In genomic region chr14:50937800-50938199, GRCh38 we compare ENCODE assay signal across 16 cellular contexts.
"Had no signal": no experiment of that assay in that cellular context is flagged by ENCODE, and none has a peak within 500 bp of the region (broad histone marks: within the 10 kb centered on the region; RNA-seq: fewer than 3 reads in every experiment).

No MANE protein-coding gene starts in this region.

- H3K4me3 Mint-ChIP-seq: activated naive CD4-positive, alpha-beta T cell treated with anti-CD3 and anti-CD28 coated beads, Interleukin-2, amount 50 U/mL, for 24 hours; central memory CD8-positive, alpha-beta T cell; effector memory CD8-positive, alpha-beta T cell; immature natural killer cell; nephron; stimulated activated naive CD8-positive, alpha-beta T cell treated with anti-CD3 and anti-CD28 coated beads, Interleukin-15, amount 100 ng/mL, for 72 hours; T-helper 2 cell treated with Interferon-gamma antibody and Interleukin-4, amounts not matched to agents 5 μg/mL and 100 μg/mL, for 36 hours had no signal

- H3K4me1 Mint-ChIP-seq: activated naive CD4-positive, alpha-beta T cell treated with anti-CD3 and anti-CD28 coated beads, Interleukin-2, amount 50 U/mL, for 24 hours; central memory CD8-positive, alpha-beta T cell; immature natural killer cell; nephron had no signal

- DNase-seq: activated CD4-positive, alpha-beta T cell treated with anti-CD3 and anti-CD28 coated beads, Interleukin-2, amount 50 U/mL, for 4 hours; activated CD4-positive, CD25-positive, alpha-beta regulatory T cell treated with anti-CD3 and anti-CD28 coated beads, Interleukin-2, amount 50 U/mL, for 72 hours; activated effector memory CD4-positive, alpha-beta T cell treated with Interleukin-2 at 50 U/mL for 16 hours; activated T-cell treated with anti-CD3 and anti-CD28 coated beads, Interleukin-2, amount 50 U/mL, for 1 hour; effector memory CD8-positive, alpha-beta T cell; glutamatergic neuron; immature natural killer cell; left cardiac atrium; ovary; stimulated activated CD4-positive, alpha-beta T cell treated with anti-CD3 and anti-CD28 coated beads, Interleukin-4, amount 100 ng/mL, for 1 hour; stimulated activated CD8-positive, alpha-beta memory T cell treated with anti-CD3 and anti-CD28 coated beads, Interleukin-4, amount 100 ng/mL, for 48 hours; stimulated activated naive CD8-positive, alpha-beta T cell treated with anti-CD3 and anti-CD28 coated beads, Interleukin-15, amount 100 ng/mL, for 72 hours had no signal

- H3K9me3 ChIP-seq: ovary had no signal

- H3K27ac Mint-ChIP-seq: activated naive CD4-positive, alpha-beta T cell treated with anti-CD3 and anti-CD28 coated beads, Interleukin-2, amount 50 U/mL, for 24 hours; effector memory CD8-positive, alpha-beta T cell; immature natural killer cell; nephron; stimulated activated naive CD8-positive, alpha-beta T cell treated with anti-CD3 and anti-CD28 coated beads, Interleukin-15, amount 100 ng/mL, for 72 hours; T-helper 2 cell treated with Interferon-gamma antibody and Interleukin-4, amounts not matched to agents 5 μg/mL and 100 μg/mL, for 36 hours had no signal

- H3K27me3 ChIP-seq: ovary had no signal

- H3K27ac ChIP-seq: ovary had no signal

- H3K36me3 Mint-ChIP-seq: activated naive CD4-positive, alpha-beta T cell treated with anti-CD3 and anti-CD28 coated beads, Interleukin-2, amount 50 U/mL, for 24 hours; immature natural killer cell had no signal

- H3K9me3 Mint-ChIP-seq: activated naive CD4-positive, alpha-beta T cell treated with anti-CD3 and anti-CD28 coated beads, Interleukin-2, amount 50 U/mL, for 24 hours; central memory CD8-positive, alpha-beta T cell; effector memory CD8-positive, alpha-beta T cell; immature natural killer cell; nephron; stimulated activated naive CD8-positive, alpha-beta T cell treated with anti-CD3 and anti-CD28 coated beads, Interleukin-15, amount 100 ng/mL, for 72 hours; T-helper 2 cell treated with Interferon-gamma antibody and Interleukin-4, amounts not matched to agents 5 μg/mL and 100 μg/mL, for 36 hours had no signal

- H3K4me3 ChIP-seq: ovary had no signal

- H3K36me3 ChIP-seq: ovary had no signal

- ATAC-seq: effector memory CD8-positive, alpha-beta T cell; stimulated activated naive CD8-positive, alpha-beta T cell treated with anti-CD3 and anti-CD28 coated beads, Interleukin-15, amount 100 ng/mL, for 72 hours had no signal
